In the genomic region with DNA sequence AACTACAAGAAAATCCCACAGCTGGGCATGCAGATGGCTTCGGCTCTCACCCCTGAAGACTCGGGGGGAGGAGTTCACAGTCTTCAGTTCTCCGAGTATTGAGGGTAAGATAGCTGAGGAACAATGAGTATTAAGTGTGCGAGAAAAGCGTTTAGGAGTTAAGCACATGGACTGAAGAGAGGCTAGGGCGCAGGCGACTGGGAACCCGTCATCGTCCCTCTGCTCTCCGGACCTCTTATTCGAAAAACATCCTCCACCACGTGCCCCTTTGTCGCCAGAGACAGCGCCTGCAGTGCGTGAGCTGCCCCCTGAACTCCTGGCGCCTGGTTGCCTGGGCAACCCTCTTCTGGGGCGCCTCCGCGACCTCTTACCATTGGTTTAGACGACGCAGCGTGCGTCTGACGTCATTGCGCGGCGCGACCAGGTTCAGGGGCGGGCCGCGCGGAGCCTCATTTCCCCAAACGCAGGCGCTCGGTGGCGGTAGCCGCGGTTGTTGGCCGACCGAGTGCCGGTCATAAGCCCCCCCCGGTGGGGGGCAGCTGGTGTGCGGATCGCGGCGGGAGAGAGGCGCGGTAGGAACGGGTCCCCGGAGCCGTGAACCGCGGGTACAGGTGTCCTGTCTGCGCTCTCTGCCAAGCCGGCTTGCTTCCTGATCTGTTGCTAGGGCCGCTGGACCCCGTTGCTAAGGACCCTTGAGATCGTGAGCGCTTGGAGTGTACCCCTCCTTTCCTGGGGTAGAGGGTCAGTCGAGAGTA, we compare ENCODE assay signal across 1 cellular context.
TF ChIP-seq lines count a peak whose summit lies in the region.

PACRGL (plus strand) TSS at position 452 of the 755 bp plus-strand sequence. CDS start 4,024 bp downstream, outside the sequence.

TF ChIP-seq in K562, 482 proteins besides CTCF, POLR2A, EP300 and RAD21 (continued from another document and continues in another):
- TF ChIP-seq ZBTB5 (IDR thresholded peaks at IDR 0.05) (no peak), DEAF1 (CRISPR knock-in tag; IDR thresholded peaks at IDR 0.05) (no peak), RFX1 (IDR thresholded peaks at IDR 0.05) (peak; percentile 96), U2AF2 (optimal IDR thresholded peaks at IDR 0.05; ENCODE audit: low read depth, low read length) (no peak), NEUROD1 (IDR thresholded peaks at IDR 0.05; ENCODE audit: borderline replicate concordance, low read depth, low read length, partially characterized antibody) (peak; percentile 36), NRF1 (conservative IDR thresholded peaks at IDR 0.05 in 1 of 2, IDR thresholded peaks at IDR 0.05 in 1 of 2) (peak; percentile 86 to 88), ADNP (tag; IDR thresholded peaks at IDR 0.05) (no peak), CREM (IDR thresholded peaks at IDR 0.05; ENCODE audit: low read depth) (peak; percentile 96), KDM2B (CRISPR knock-in tag; IDR thresholded peaks at IDR 0.05) (no peak), GMEB1 (CRISPR knock-in tag; IDR thresholded peaks at IDR 0.05) (peak; percentile 98), MEIS2 (IDR thresholded peaks at IDR 0.05; ENCODE audit: partially characterized antibody) (no peak), ZBTB40 (IDR thresholded peaks at IDR 0.05) (no peak), ZBTB40 (CRISPR knock-in tag; IDR thresholded peaks at IDR 0.05) (no peak), NFATC3 (IDR thresholded peaks at IDR 0.05) (no peak), PREB (CRISPR knock-in tag; IDR thresholded peaks at IDR 0.05) (no peak), ZNF76 (CRISPR knock-in tag; IDR thresholded peaks at IDR 0.05; ENCODE audit: borderline replicate concordance) (no peak), BRCA1 (IDR thresholded peaks at IDR 0.05) (no peak), BRCA1 (CRISPR knock-in tag; IDR thresholded peaks at IDR 0.05) (no peak), CC2D1A (IDR thresholded peaks at IDR 0.05) (no peak), MYBL2 (IDR thresholded peaks at IDR 0.05; ENCODE audit: low read depth) (no peak), MYBL2 (CRISPR knock-in tag; IDR thresholded peaks at IDR 0.05; ENCODE audit: borderline replicate concordance) (no peak), EGR1 (conservative IDR thresholded peaks at IDR 0.05) (peak; percentile 79), UBTF (IDR thresholded peaks at IDR 0.05; ENCODE audit: borderline replicate concordance in 1 of 2, low read depth in 2 of 2, low read length in 2 of 2) (no peak), HMG20A (CRISPR knock-in tag; conservative IDR thresholded peaks at IDR 0.05) (no peak)
- TF ChIP-seq, protein P1, sequence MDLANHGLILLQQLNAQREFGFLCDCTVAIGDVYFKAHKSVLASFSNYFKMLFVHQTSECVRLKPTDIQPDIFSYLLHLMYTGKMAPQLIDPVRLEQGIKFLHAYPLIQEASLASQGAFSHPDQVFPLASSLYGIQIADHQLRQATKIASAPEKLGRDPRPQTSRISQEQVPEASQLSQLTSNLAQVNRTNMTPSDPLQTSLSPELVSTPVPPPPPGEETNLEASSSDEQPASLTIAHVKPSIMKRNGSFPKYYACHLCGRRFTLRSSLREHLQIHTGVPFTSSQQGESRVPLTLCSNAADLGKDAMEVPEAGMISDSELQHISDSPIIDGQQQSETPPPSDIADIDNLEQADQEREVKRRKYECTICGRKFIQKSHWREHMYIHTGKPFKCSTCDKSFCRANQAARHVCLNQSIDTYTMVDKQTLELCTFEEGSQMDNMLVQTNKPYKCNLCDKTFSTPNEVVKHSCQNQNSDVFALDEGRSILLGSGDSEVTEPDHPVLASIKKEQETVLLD (IDR thresholded peaks at IDR 0.05) = peak; percentile 96
- TF ChIP-seq, protein P2, sequence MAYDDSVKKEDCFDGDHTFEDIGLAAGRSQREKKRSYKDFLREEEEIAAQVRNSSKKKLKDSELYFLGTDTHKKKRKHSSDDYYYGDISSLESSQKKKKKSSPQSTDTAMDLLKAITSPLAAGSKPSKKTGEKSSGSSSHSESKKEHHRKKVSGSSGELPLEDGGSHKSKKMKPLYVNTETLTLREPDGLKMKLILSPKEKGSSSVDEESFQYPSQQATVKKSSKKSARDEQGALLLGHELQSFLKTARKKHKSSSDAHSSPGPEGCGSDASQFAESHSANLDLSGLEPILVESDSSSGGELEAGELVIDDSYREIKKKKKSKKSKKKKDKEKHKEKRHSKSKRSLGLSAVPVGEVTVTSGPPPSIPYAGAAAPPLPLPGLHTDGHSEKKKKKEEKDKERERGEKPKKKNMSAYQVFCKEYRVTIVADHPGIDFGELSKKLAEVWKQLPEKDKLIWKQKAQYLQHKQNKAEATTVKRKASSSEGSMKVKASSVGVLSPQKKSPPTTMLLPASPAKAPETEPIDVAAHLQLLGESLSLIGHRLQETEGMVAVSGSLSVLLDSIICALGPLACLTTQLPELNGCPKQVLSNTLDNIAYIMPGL (CRISPR knock-in tag; IDR thresholded peaks at IDR 0.05) = no peak
- TF ChIP-seq, protein P3, sequence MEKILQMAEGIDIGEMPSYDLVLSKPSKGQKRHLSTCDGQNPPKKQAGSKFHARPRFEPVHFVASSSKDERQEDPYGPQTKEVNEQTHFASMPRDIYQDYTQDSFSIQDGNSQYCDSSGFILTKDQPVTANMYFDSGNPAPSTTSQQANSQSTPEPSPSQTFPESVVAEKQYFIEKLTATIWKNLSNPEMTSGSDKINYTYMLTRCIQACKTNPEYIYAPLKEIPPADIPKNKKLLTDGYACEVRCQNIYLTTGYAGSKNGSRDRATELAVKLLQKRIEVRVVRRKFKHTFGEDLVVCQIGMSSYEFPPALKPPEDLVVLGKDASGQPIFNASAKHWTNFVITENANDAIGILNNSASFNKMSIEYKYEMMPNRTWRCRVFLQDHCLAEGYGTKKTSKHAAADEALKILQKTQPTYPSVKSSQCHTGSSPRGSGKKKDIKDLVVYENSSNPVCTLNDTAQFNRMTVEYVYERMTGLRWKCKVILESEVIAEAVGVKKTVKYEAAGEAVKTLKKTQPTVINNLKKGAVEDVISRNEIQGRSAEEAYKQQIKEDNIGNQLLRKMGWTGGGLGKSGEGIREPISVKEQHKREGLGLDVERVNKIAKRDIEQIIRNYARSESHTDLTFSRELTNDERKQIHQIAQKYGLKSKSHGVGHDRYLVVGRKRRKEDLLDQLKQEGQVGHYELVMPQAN (IDR thresholded peaks at IDR 0.05; ENCODE audit: borderline replicate concordance) = peak; percentile 98
